1 cellular context compared by ENCODE assay signal in genomic region chr16:89120921-89121351, GRCh38.
TF ChIP-seq lines count a peak whose summit lies in the region.

No MANE protein-coding gene starts in this region.

TF ChIP-seq in GM23338, 12 proteins besides CTCF, POLR2A, EP300 and RAD21 (continued from another document):
- TF ChIP-seq, protein P1, sequence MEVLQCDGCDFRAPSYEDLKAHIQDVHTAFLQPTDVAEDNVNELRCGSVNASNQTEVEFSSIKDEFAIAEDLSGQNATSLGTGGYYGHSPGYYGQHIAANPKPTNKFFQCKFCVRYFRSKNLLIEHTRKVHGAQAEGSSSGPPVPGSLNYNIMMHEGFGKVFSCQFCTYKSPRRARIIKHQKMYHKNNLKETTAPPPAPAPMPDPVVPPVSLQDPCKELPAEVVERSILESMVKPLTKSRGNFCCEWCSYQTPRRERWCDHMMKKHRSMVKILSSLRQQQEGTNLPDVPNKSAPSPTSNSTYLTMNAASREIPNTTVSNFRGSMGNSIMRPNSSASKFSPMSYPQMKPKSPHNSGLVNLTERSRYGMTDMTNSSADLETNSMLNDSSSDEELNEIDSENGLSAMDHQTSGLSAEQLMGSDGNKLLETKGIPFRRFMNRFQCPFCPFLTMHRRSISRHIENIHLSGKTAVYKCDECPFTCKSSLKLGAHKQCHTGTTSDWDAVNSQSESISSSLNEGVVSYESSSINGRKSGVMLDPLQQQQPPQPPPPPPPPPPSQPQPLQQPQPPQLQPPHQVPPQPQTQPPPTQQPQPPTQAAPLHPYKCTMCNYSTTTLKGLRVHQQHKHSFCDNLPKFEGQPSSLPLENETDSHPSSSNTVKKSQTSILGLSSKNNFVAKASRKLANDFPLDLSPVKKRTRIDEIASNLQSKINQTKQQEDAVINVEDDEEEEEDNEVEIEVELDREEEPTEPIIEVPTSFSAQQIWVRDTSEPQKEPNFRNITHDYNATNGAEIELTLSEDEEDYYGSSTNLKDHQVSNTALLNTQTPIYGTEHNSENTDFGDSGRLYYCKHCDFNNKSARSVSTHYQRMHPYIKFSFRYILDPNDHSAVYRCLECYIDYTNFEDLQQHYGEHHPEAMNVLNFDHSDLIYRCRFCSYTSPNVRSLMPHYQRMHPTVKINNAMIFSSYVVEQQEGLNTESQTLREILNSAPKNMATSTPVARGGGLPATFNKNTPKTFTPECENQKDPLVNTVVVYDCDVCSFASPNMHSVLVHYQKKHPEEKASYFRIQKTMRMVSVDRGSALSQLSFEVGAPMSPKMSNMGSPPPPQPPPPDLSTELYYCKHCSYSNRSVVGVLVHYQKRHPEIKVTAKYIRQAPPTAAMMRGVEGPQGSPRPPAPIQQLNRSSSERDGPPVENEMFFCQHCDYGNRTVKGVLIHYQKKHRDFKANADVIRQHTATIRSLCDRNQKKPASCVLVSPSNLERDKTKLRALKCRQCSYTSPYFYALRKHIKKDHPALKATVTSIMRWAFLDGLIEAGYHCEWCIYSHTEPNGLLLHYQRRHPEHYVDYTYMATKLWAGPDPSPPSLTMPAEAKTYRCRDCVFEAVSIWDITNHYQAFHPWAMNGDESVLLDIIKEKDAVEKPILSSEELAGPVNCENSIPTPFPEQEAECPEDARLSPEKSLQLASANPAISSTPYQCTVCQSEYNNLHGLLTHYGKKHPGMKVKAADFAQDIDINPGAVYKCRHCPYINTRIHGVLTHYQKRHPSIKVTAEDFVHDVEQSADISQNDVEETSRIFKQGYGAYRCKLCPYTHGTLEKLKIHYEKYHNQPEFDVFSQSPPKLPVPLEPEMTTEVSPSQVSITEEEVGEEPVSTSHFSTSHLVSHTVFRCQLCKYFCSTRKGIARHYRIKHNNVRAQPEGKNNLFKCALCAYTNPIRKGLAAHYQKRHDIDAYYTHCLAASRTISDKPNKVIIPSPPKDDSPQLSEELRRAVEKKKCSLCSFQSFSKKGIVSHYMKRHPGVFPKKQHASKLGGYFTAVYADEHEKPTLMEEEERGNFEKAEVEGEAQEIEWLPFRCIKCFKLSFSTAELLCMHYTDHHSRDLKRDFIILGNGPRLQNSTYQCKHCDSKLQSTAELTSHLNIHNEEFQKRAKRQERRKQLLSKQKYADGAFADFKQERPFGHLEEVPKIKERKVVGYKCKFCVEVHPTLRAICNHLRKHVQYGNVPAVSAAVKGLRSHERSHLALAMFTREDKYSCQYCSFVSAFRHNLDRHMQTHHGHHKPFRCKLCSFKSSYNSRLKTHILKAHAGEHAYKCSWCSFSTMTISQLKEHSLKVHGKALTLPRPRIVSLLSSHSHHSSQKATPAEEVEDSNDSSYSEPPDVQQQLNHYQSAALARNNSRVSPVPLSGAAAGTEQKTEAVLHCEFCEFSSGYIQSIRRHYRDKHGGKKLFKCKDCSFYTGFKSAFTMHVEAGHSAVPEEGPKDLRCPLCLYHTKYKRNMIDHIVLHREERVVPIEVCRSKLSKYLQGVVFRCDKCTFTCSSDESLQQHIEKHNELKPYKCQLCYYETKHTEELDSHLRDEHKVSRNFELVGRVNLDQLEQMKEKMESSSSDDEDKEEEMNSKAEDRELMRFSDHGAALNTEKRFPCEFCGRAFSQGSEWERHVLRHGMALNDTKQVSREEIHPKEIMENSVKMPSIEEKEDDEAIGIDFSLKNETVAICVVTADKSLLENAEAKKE (CRISPR knock-in tag; IDR thresholded peaks at IDR 0.05) = no peak
- TF ChIP-seq CREB1 (CRISPR knock-in tag; IDR thresholded peaks at IDR 0.05; ENCODE audit: low read depth) = no peak
- TF ChIP-seq REST (IDR thresholded peaks at IDR 0.05; ENCODE audit: unreplicated experiment) = no peak
- TF ChIP-seq EZH2 (IDR thresholded peaks at IDR 0.05; ENCODE audit: low read depth, unreplicated experiment) = no peak
- no peak for TF ChIP-seq JUNB (IDR thresholded peaks at IDR 0.05; ENCODE audit: unreplicated experiment)
- TF ChIP-seq ZNF331 (CRISPR knock-in tag; IDR thresholded peaks at IDR 0.05; ENCODE audit: low read depth) = no peak
- TF ChIP-seq STAT1 (IDR thresholded peaks at IDR 0.05; ENCODE audit: unreplicated experiment) = no peak
